Comparison of ENCODE assay signal across 10 cellular contexts in genomic region chr6:68958327-68958726, GRCh38.
DNase-seq lines count a peak whose midpoint lies in the region; ATAC-seq and TF ChIP-seq lines count a peak whose summit lies in the region.
"Had no signal": no experiment of that assay in that cellular context is flagged by ENCODE, and none has a peak within 500 bp of the region (broad histone marks: within the 10 kb centered on the region; RNA-seq: fewer than 3 reads in every experiment).

No MANE protein-coding gene starts in this region.

- H3K27me3 ChIP-seq in AG04450 (ENCODE audit: control insufficient read depth, insufficient read depth, low read length) (no peaks in the 10 kb centered on the region), PC-3 (ENCODE audit: low read length) (no peaks in the 10 kb centered on the region)

- no peak overlapping the region for H2AFZ ChIP-seq in PC-3 (ENCODE audit: low read length)

- DNase-seq in AG04450 (ENCODE audit: low read depth, low spot score) (no peak), PC-3 (peak; percentile 15), fibroblast of villous mesenchyme (ENCODE audit: low read depth) (peak; percentile 2), GM19238 (ENCODE audit: insufficient read length, low spot score) (no peak)
- no peak for DNase-seq in activated CD4-positive, alpha-beta T cell treated with anti-CD3 and anti-CD28 coated beads for 1 hour
- DNase-seq: activated T-cell treated with anti-CD3 and anti-CD28 coated beads, Interleukin-2, amount 50 U/mL, for 24 hours; Right ventricle myocardium superior had no signal

- intact Hi-C loops in PC-3 (cut with micrococcal nuclease) = loop anchor here (2.0 kb wide), 2 partner anchors 82 to 320 kb away; no protein-coding TSS in a partner anchor

- H3K79me2 ChIP-seq in PC-3 (ENCODE audit: low read length) = no peaks in the 10 kb centered on the region

- no peaks in the 10 kb centered on the region for H3K4me1 ChIP-seq in PC-3 (ENCODE audit: insufficient read depth, low read length)

- H4K20me1 ChIP-seq in PC-3 (ENCODE audit: low read length) = no peaks in the 10 kb centered on the region

- no peaks in the 10 kb centered on the region for H3K9me3 ChIP-seq in AG04450 (ENCODE audit: control insufficient read depth, insufficient read depth, low read length)
- H3K9me3 ChIP-seq in PC-3 (ENCODE audit: low read length) = no peaks in the 10 kb centered on the region

- H3F3A ChIP-seq in PC-3 (ENCODE audit: low read length, unreplicated experiment) = no peaks in the 10 kb centered on the region

- no peak overlapping the region for H3K4me2 ChIP-seq in PC-3 (ENCODE audit: low read length)

- ATAC-seq in GM18867 (IDR thresholded peaks at IDR 0.05; ENCODE audit: unreplicated experiment) (peak; percentile 40), PC-3 (no peak), GM21825 (IDR thresholded peaks at IDR 0.05; ENCODE audit: unreplicated experiment) (no peak), HG03159 (IDR thresholded peaks at IDR 0.05; ENCODE audit: unreplicated experiment) (no peak)

- H3K4me3 ChIP-seq in AG04450 (ENCODE audit: low read depth, low read length) (no peak overlapping the region), PC-3 (ENCODE audit: low read length) (no peak overlapping the region), fibroblast of villous mesenchyme (ENCODE audit: low read depth, low read length) (no peak overlapping the region)

- H3K9ac ChIP-seq in PC-3 (ENCODE audit: low read length) = no peak overlapping the region

- TF ChIP-seq CTCF in AG04450 (IDR thresholded peaks at IDR 0.05; ENCODE audit: low read depth, low read length) = 0 out of 2 replicates have a peak, but pooled peaks have one; percentile 14
- TF ChIP-seq CTCF in PC-3 (conservative IDR thresholded peaks at IDR 0.05; ENCODE audit: low read depth, low read length) = peak; percentile 41; the same call in 1 of the 2 replicates
- TF ChIP-seq CTCF in fibroblast of villous mesenchyme (IDR thresholded peaks at IDR 0.05; ENCODE audit: insufficient read depth, low read depth, low read length) = peak; percentile 22

- no peaks in the 10 kb centered on the region for H3K9me2 ChIP-seq in PC-3 (replicated peaks; ENCODE audit: low read length)

- CTCF ChIA-PET in AG04450 (lab: Charles Lee) = no interaction called here
- CTCF ChIA-PET in PC-3 (lab: Charles Lee) = no interaction called here

- BruUV-seq in PC-3 (replicated peaks; lab: Mats Ljungman, UMichigan) = no TSS peak

- H3K27ac ChIP-seq in AG04450 (ENCODE audit: low read depth, low read length) (no peak overlapping the region), PC-3 (ENCODE audit: low read length) (no peak overlapping the region)

- H3K36me3 ChIP-seq in PC-3 (ENCODE audit: low read depth, low read length) = no peaks in the 10 kb centered on the region

- POLR2A ChIA-PET in AG04450 (lab: Yijun Ruan, JAX) = no interaction called here
- POLR2A ChIA-PET in PC-3 (lab: Charles Lee; ENCODE audit: unreplicated experiment) = no interaction called here

Comparison
In these comparisons a context has a peak if more than half of its experiments do, and no peak if none do; other contexts are left out.
1. DNase-seq: peak in PC-3 (single experiment) and fibroblast of villous mesenchyme (single experiment); none in AG04450 (single experiment), GM19238 (single experiment) and activated CD4-positive, alpha-beta T cell treated with anti-CD3 and anti-CD28 coated beads for 1 hour (single experiment).
2. Peak in every context shown above with its lines, with median percentiles within 50 percentile points of each other: CTCF ChIP-seq.